ENCODE assay signal across 21 cellular contexts in the genomic region with DNA sequence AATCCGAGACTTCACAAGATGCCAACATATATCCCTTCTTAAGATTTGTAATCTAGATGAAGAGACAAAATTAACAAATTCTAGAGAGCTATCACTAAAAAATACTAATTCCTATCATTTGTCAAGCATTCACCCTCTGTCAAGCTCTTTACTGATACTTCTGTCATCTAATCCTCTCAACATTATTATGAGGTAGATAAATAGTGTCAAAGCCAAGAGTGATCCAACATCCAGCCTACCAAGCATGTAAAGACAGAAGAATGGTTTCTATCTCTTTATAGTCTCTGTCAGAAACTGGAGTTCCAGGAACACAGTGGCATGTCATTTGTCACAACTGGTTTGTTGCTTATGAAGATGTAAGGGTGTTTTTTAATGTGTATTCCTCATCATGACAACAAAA.
DNase-seq lines count a peak whose midpoint lies in the region; TF ChIP-seq lines count a peak whose summit lies in the region.
"Had no signal": no experiment of that assay in that cellular context is flagged by ENCODE, and none has a peak within 500 bp of the region (broad histone marks: within the 10 kb centered on the region; RNA-seq: fewer than 3 reads in every experiment).

No MANE protein-coding gene starts in this region.

- no peaks in the 10 kb centered on the region for H3K27me3 ChIP-seq in sigmoid colon
- H3K27me3 ChIP-seq: BE2C, BLaER1 had no signal

- H3K27ac ChIP-seq in sigmoid colon: no peak overlapping the region
- H3K27ac ChIP-seq: BLaER1 had no signal

- H3K4me1 ChIP-seq in sigmoid colon: no peaks in the 10 kb centered on the region
- H3K4me1 ChIP-seq: BE2C, BLaER1 had no signal

- DNase-seq in NCI-H82 (lab: John Stamatoyannopoulos, UW) (peak; percentile 2), NCI-H82 treated with DMSO at 0.1 percent for 48 hours (lab: John Stamatoyannopoulos, UW; ENCODE audit: unreplicated experiment) (no peak), DMS53 treated with DMSO at 0.1 percent for 48 hours (lab: John Stamatoyannopoulos, UW; ENCODE audit: unreplicated experiment) (peak; percentile 31), sigmoid colon (no peak), activated gamma-delta T cell (lab: John Stamatoyannopoulos, UW) (no peak)
- DNase-seq: 8988T; ACHN; BE2C; C1 segment of cervical spinal cord; CD4-positive, alpha-beta memory T cell; CD4-positive, CD25-positive, alpha-beta regulatory T cell; CD8-positive, alpha-beta memory T cell; COR-L47; DMS 273 treated with DMSO at 0.1 percent for 48 hours; DMS153; DMS79; DND-41; EL; GDM1 had no signal

- no peak for TF ChIP-seq POLR2A in sigmoid colon (IDR thresholded peaks at IDR 0.05)

- 93 to 98% methylated on average over 1 of the region's 1 CpG for WGBS in sigmoid colon, 2 donors

- no peaks in the 10 kb centered on the region for H3K9me3 ChIP-seq in sigmoid colon
- H3K9me3 ChIP-seq: BE2C, BLaER1 had no signal

- TF ChIP-seq CTCF in sigmoid colon (IDR thresholded peaks at IDR 0.05): no peak

- no peaks in the 10 kb centered on the region for H3K36me3 ChIP-seq in sigmoid colon
- H3K36me3 ChIP-seq: BE2C, BLaER1 had no signal

- intact Hi-C loops in sigmoid colon (cut with DNase I): no loop called here

- no peak for TF ChIP-seq EP300 in sigmoid colon (IDR thresholded peaks at IDR 0.05)

- H3K4me3 ChIP-seq in sigmoid colon: no peak overlapping the region
- H3K4me3 ChIP-seq: BLaER1, GM12878 had no signal

Comparison
In these comparisons a context has a peak if more than half of its experiments do, and no peak if none do; other contexts are left out.
1. DNase-seq: peak in NCI-H82 (single experiment) and DMS53 treated with DMSO at 0.1 percent for 48 hours (single experiment); none in NCI-H82 treated with DMSO at 0.1 percent for 48 hours (single experiment), sigmoid colon (single experiment) and activated gamma-delta T cell (single experiment).